ENCODE assay signal across 7 cellular contexts in genomic region chr17:16254747-16255146, GRCh38. TPM values are rescaled to one million over a fixed set of nuclear protein-coding genes. Genes with fewer than 3 reads are reported as not detected.
A peak's percentile ranks its signal among the peaks of the same experiment; 100 is the strongest.
DNase-seq lines count a peak whose midpoint lies in the region; ATAC-seq and TF ChIP-seq lines count a peak whose summit lies in the region.
"Not testable (repeated sequence)": the region's sequence is repeated elsewhere in the genome, so short reads cannot be mapped to it uniquely, and the experiment has no call there.

No MANE protein-coding gene starts in this region.

- ATAC-seq in left lung: not testable (repeated sequence)
- peak; percentile 86 for ATAC-seq in mucosa of descending colon

- H3K4me1 ChIP-seq in adipocyte (ENCODE audit: control insufficient read depth, insufficient read depth, low read length) (peaks cover 46% of the 10 kb centered on the region), esophagus muscularis mucosa (peaks cover 16 to 24% (median 22%) of the 10 kb centered on the region in 4 donors), left lung (peaks cover 0 to 21% of the 10 kb centered on the region in 2 donors), mucosa of descending colon (ENCODE audit: low read depth) (peaks cover 30% of the 10 kb centered on the region), rectal smooth muscle tissue (ENCODE audit: control insufficient read depth, insufficient read depth, low read length) (peaks cover 12% of the 10 kb centered on the region), subcutaneous abdominal adipose tissue (ENCODE audit: control insufficient read depth in 5 of 5, insufficient read depth in 5 of 5, low read length in 5 of 5) (peaks cover 3 to 39% (median 28%) of the 10 kb centered on the region in 5 donors)

- H3K9ac ChIP-seq in adipocyte (ENCODE audit: low read length); rectal smooth muscle tissue (ENCODE audit: low read length): not testable (repeated sequence)
- peak overlapping the region in 1 of 5 donors; percentile 71 for H3K9ac ChIP-seq in subcutaneous abdominal adipose tissue (ENCODE audit: low read length in 5 of 5)

- not testable (repeated sequence) for H3K27me3 ChIP-seq in HL-60 (ENCODE audit: insufficient read depth, poor library complexity, severe bottlenecking); adipocyte (replicated peaks; ENCODE audit: control insufficient read depth, insufficient read depth, low read length); esophagus muscularis mucosa; left lung; rectal smooth muscle tissue (ENCODE audit: control insufficient read depth, insufficient read depth, low read length); subcutaneous abdominal adipose tissue (ENCODE audit: control insufficient read depth in 5 of 5, insufficient read depth in 4 of 5, low read length in 5 of 5)

- not testable (repeated sequence) for TF ChIP-seq CTCF in HL-60 (IDR thresholded peaks at IDR 0.05; ENCODE audit: insufficient read depth, low read length); esophagus muscularis mucosa (IDR thresholded peaks at IDR 0.05); left lung (IDR thresholded peaks at IDR 0.05); mucosa of descending colon (IDR thresholded peaks at IDR 0.05)

- 87% methylated on average over 10 of the region's 10 CpGs for WGBS in esophagus muscularis mucosa

- TF ChIP-seq POLR2A in esophagus muscularis mucosa (IDR thresholded peaks at IDR 0.05; ENCODE audit: low read depth): not testable (repeated sequence)

- DNase-seq in HL-60 (ENCODE audit: low read depth in 1 of 2, low spot score in 1 of 2); adipocyte (ENCODE audit: low read depth); esophagus muscularis mucosa (ENCODE audit: extremely low spot score); left lung: not testable (repeated sequence)
- DNase-seq in mucosa of descending colon: peak in 1 of 3 donors; percentile 50

- not testable (repeated sequence) for TF ChIP-seq EP300 in esophagus muscularis mucosa (IDR thresholded peaks at IDR 0.05)

- not testable (repeated sequence) for H3K4me3 ChIP-seq in HL-60 (replicated peaks; ENCODE audit: insufficient read depth, low read length); esophagus muscularis mucosa; left lung; mucosa of descending colon; rectal smooth muscle tissue (ENCODE audit: low read length); subcutaneous abdominal adipose tissue (ENCODE audit: low read depth in 1 of 5, low read length in 5 of 5)
- H3K4me3 ChIP-seq in adipocyte (ENCODE audit: low read length): peak overlapping the region; percentile 64

- not testable (repeated sequence) for H3K9me3 ChIP-seq in adipocyte (ENCODE audit: control insufficient read depth, low read length); esophagus muscularis mucosa; left lung; mucosa of descending colon; subcutaneous abdominal adipose tissue (ENCODE audit: control insufficient read depth in 5 of 5, low read length in 5 of 5)

- intact Hi-C loops in esophagus muscularis mucosa (cut with DNase I); left lung (cut with DNase I); mucosa of descending colon (cut with DNase I, micrococcal nuclease): not testable (repeated sequence)

- H3K27ac ChIP-seq in HL-60 (replicated peaks): peak overlapping the region; percentile 33
- H3K27ac ChIP-seq in esophagus muscularis mucosa (replicated peaks in 1 of 4): peak overlapping the region in 3 of 4 donors; percentile 67 to 70 (median 68)
- peak overlapping the region; percentile 64 to 66 for H3K27ac ChIP-seq in left lung
- peak overlapping the region; percentile 71 for H3K27ac ChIP-seq in rectal smooth muscle tissue (ENCODE audit: low read depth, low read length)
- peak overlapping the region; percentile 85 for H3K27ac ChIP-seq in subcutaneous abdominal adipose tissue (ENCODE audit: low read depth, low read length)

- H3K36me3 ChIP-seq in adipocyte (ENCODE audit: control insufficient read depth, insufficient read depth, low read length, severe bottlenecking); esophagus muscularis mucosa; left lung; mucosa of descending colon (ENCODE audit: low read depth); rectal smooth muscle tissue (ENCODE audit: control insufficient read depth, insufficient read depth, low read length); subcutaneous abdominal adipose tissue (ENCODE audit: control insufficient read depth in 5 of 5, insufficient read depth in 5 of 5, low read length in 5 of 5): not testable (repeated sequence)

RNA-seq across cellular contexts. Expression of gene PIGL, which starts 37.7 kb away (rescaled TPM):
- total RNA-seq in esophagus muscularis mucosa: 10 to 100 TPM in 3 of 4 donors, 1 to 10 TPM in 1; 10.0 to 21.7 (median 16.5) TPM
- total RNA-seq in left lung: 10 to 100 TPM; 15.9 to 27.9 TPM
- total RNA-seq in mucosa of descending colon: 10 to 100 TPM; 28.2 to 51.8 (median 49.8) TPM

RNA-seq across cellular contexts. Expression of gene NCOR1, which starts 39.4 kb away (rescaled TPM):
- total RNA-seq in esophagus muscularis mucosa: 100 to 1,000 TPM; 100 to 123 (median 109) TPM
- 100 to 1,000 TPM; 116 to 139 TPM for total RNA-seq in left lung
- total RNA-seq in mucosa of descending colon: 100 to 1,000 TPM; 196 to 238 (median 227) TPM

Comparison
In these comparisons a context has a peak if more than half of its experiments do, and no peak if none do; other contexts are left out.
1. H3K27ac ChIP-seq: peak in every context shown above with its lines; median percentile 85 in subcutaneous abdominal adipose tissue; 71 in rectal smooth muscle tissue; 68 in esophagus muscularis mucosa; 65 in left lung; 33 in HL-60.